ENCODE assay signal across 16 cellular contexts in the genomic region with DNA sequence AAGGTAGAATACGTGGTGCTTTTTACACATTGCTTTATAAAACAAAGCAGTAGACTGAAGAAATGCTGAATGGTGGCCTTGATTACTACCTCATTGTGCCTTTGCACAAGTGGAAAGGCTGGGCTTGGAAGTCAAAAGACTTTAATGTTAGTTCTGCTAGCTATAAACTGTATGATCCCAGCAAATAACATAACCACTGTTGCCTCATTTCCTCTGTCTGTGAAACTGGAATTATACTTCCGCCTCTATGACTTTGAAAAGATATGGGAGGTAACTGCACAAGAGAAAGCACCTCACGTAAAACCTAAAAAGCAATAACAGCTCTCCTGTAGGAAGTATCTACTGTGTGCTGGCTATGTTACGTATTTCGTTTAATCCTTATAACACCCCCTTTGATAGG. TPM values are rescaled to one million over a fixed set of nuclear protein-coding genes. Genes with fewer than 3 reads are reported as not detected.
DNase-seq lines count a peak whose midpoint lies in the region; ATAC-seq and TF ChIP-seq lines count a peak whose summit lies in the region.
"Had no signal": no experiment of that assay in that cellular context is flagged by ENCODE, and none has a peak within 500 bp of the region (broad histone marks: within the 10 kb centered on the region; RNA-seq: fewer than 3 reads in every experiment).

No MANE protein-coding gene starts in this region.

- no peak for TF ChIP-seq EP300 in ovary (IDR thresholded peaks at IDR 0.05)

- ATAC-seq in heart left ventricle, result peak in 2 of 4 donors; percentile 5 to 11
- no peak for ATAC-seq in activated CD8-positive, alpha-beta T cell treated with anti-CD3 and anti-CD28 coated beads, Interleukin-2, amount 10 ng/mL, durations not matched to agents 7 days and 5 days

- no peaks in the 10 kb centered on the region for H3K4me1 Mint-ChIP-seq in activated CD8-positive, alpha-beta T cell treated with anti-CD3 and anti-CD28 coated beads, Interleukin-2, amount 10 ng/mL, durations not matched to agents 7 days and 5 days (ENCODE audit: low read depth)
- H3K4me1 Mint-ChIP-seq: activated B cell treated with CpG ODN at 0.5 μM for 24 hours had no signal

- no peak overlapping the region for H3K4me3 Mint-ChIP-seq in activated CD8-positive, alpha-beta T cell treated with anti-CD3 and anti-CD28 coated beads, Interleukin-2, amount 10 ng/mL, durations not matched to agents 7 days and 5 days
- H3K4me3 Mint-ChIP-seq: activated B cell treated with CpG ODN at 0.5 μM for 24 hours; activated naive CD4-positive, alpha-beta T cell treated with anti-CD3 and anti-CD28 coated beads, Interleukin-2, amount 50 U/mL, for 24 hours; CD4-positive, alpha-beta T cell; naive B cell had no signal

- no peak overlapping the region for H3K9ac ChIP-seq in smooth muscle cell (ENCODE audit: low read depth)

- peaks cover 0 to 39% (median 0%) of the 10 kb centered on the region in 12 donors for H3K4me1 ChIP-seq in heart left ventricle
- H3K4me1 ChIP-seq in smooth muscle cell (ENCODE audit: low read depth), result peaks cover 11% of the 10 kb centered on the region
- H3K4me1 ChIP-seq in ovary (ENCODE audit: insufficient read depth), result no peaks in the 10 kb centered on the region

- 72 to 82% (median 75%) methylated on average over 5 of the region's 5 CpGs for WGBS in heart left ventricle, 4 donors
- WGBS in smooth muscle cell (ENCODE audit: low lambda C conversion rate), result 95% methylated on average over 5 of the region's 5 CpGs
- whole genome bisulfite sequencing in ovary, 3 donors, result 89 to 91% (median 90%) methylated on average over 5 of the region's 5 CpGs

- CTCF ChIA-PET in activated CD8-positive, alpha-beta T cell treated with anti-CD3 and anti-CD28 coated beads, Interleukin-2, amount 10 ng/mL, durations not matched to agents 7 days and 5 days (lab: Charles Lee), result interaction anchor here (1.0 kb wide), 1 partner anchor 9 kb away, joined by 3 read pairs; no protein-coding TSS in a partner anchor

- intact Hi-C loops in heart left ventricle (cut with DNase I), result loop anchor here in 1 of 10 donors (5.0 kb wide), 1 partner anchor 104 kb away; a partner anchor contains a TSS
- intact Hi-C loops in ovary (cut with DNase I), result no loop called here

- no peaks in the 10 kb centered on the region for H3K27me3 Mint-ChIP-seq in activated CD8-positive, alpha-beta T cell treated with anti-CD3 and anti-CD28 coated beads, Interleukin-2, amount 10 ng/mL, durations not matched to agents 7 days and 5 days (ENCODE audit: low read depth)
- H3K27me3 Mint-ChIP-seq: activated B cell treated with CpG ODN at 0.5 μM for 24 hours; activated naive CD4-positive, alpha-beta T cell treated with anti-CD3 and anti-CD28 coated beads, Interleukin-2, amount 50 U/mL, for 24 hours had no signal

- H3K27me3 ChIP-seq in heart left ventricle, result no peaks in the 10 kb centered on the region
- no peaks in the 10 kb centered on the region for H3K27me3 ChIP-seq in smooth muscle cell (ENCODE audit: low read depth)
- no peaks in the 10 kb centered on the region for H3K27me3 ChIP-seq in ovary
- H3K27me3 ChIP-seq: cardiac muscle cell had no signal

- no peaks in the 10 kb centered on the region for H3K9me3 ChIP-seq in heart left ventricle
- no peaks in the 10 kb centered on the region for H3K9me3 ChIP-seq in smooth muscle cell (replicated peaks; ENCODE audit: low read depth)
- no peaks in the 10 kb centered on the region for H3K9me3 ChIP-seq in ovary

- H2AFZ ChIP-seq in smooth muscle cell (ENCODE audit: low read depth), result no peak overlapping the region

- H3K36me3 ChIP-seq in heart left ventricle (no peaks in the 10 kb centered on the region), smooth muscle cell (ENCODE audit: low read depth) (no peaks in the 10 kb centered on the region), ovary (no peaks in the 10 kb centered on the region)
- H3K36me3 ChIP-seq: cardiac muscle cell had no signal

- H3K27ac ChIP-seq in heart left ventricle, result peak overlapping the region in 10 of 12 donors; percentile 17 to 72 (median 51)
- H3K27ac ChIP-seq in smooth muscle cell (ENCODE audit: low read depth), result peak overlapping the region; percentile 41
- no peak overlapping the region for H3K27ac ChIP-seq in ovary
- H3K27ac ChIP-seq: cardiac muscle cell had no signal

- POLR2A ChIA-PET in activated CD8-positive, alpha-beta T cell treated with anti-CD3 and anti-CD28 coated beads, Interleukin-2, amount 10 ng/mL, durations not matched to agents 7 days and 5 days (lab: Charles Lee), result no interaction called here

- H3F3A ChIP-seq in smooth muscle cell (ENCODE audit: low read depth), result peaks cover 8% of the 10 kb centered on the region

- no peak overlapping the region for H3K27ac Mint-ChIP-seq in activated CD8-positive, alpha-beta T cell treated with anti-CD3 and anti-CD28 coated beads, Interleukin-2, amount 10 ng/mL, durations not matched to agents 7 days and 5 days
- H3K27ac Mint-ChIP-seq: activated B cell treated with CpG ODN at 0.5 μM for 24 hours; activated naive CD4-positive, alpha-beta T cell treated with anti-CD3 and anti-CD28 coated beads, Interleukin-2, amount 50 U/mL, for 24 hours; CD4-positive, alpha-beta T cell; naive B cell had no signal

- H3K4me3 ChIP-seq in heart left ventricle, result peak overlapping the region in 9 of 12 donors; percentile 15 to 41 (median 30)
- peak overlapping the region; percentile 2 for H3K4me3 ChIP-seq in smooth muscle cell
- no peak overlapping the region for H3K4me3 ChIP-seq in ovary
- H3K4me3 ChIP-seq: cardiac muscle cell had no signal

- TF ChIP-seq CTCF in heart left ventricle (IDR thresholded peaks at IDR 0.05), result no peak
- no peak for TF ChIP-seq CTCF in smooth muscle cell (IDR thresholded peaks at IDR 0.05; ENCODE audit: borderline replicate concordance, insufficient read depth, poor library complexity, severe bottlenecking)
- TF ChIP-seq CTCF in ovary (IDR thresholded peaks at IDR 0.05), result no peak

- no peaks in the 10 kb centered on the region for H3K79me2 ChIP-seq in smooth muscle cell (ENCODE audit: low read depth)

- no peaks in the 10 kb centered on the region for H3K36me3 Mint-ChIP-seq in activated CD8-positive, alpha-beta T cell treated with anti-CD3 and anti-CD28 coated beads, Interleukin-2, amount 10 ng/mL, durations not matched to agents 7 days and 5 days (ENCODE audit: low read depth)
- H3K36me3 Mint-ChIP-seq: activated naive CD4-positive, alpha-beta T cell treated with anti-CD3 and anti-CD28 coated beads, Interleukin-2, amount 50 U/mL, for 24 hours; naive B cell had no signal

- in situ Hi-C loops in KBM-7 (cut with MboI; ENCODE audit: low pct_unique_long_range_greater_than_20kb, low sequenced_read_pairs), result no loop called here

- H3K9me3 Mint-ChIP-seq in activated CD8-positive, alpha-beta T cell treated with anti-CD3 and anti-CD28 coated beads, Interleukin-2, amount 10 ng/mL, durations not matched to agents 7 days and 5 days (ENCODE audit: insufficient read depth), result no peaks in the 10 kb centered on the region
- H3K9me3 Mint-ChIP-seq: CD4-positive, alpha-beta T cell had no signal

- no peaks in the 10 kb centered on the region for H4K20me1 ChIP-seq in smooth muscle cell (ENCODE audit: low read depth)

- DNase-seq in KBM-7 (peak; percentile 54), SIG-M5 (lab: John Stamatoyannopoulos, UW) (peak; percentile 26), heart left ventricle (no peak), smooth muscle cell (lab: John Stamatoyannopoulos, UW; ENCODE audit: unreplicated experiment) (no peak), NCI-H82 (lab: John Stamatoyannopoulos, UW) (no peak), ovary (no peak)
- DNase-seq in activated CD8-positive, alpha-beta T cell treated with anti-CD3 and anti-CD28 coated beads, Interleukin-2, amount 10 ng/mL, durations not matched to agents 7 days and 5 days, result no peak
- DNase-seq: activated B cell treated with CpG ODN at 0.5 μM for 24 hours; CD4-positive, alpha-beta T cell; naive B cell; NCI-H345; stimulated activated CD8-positive, alpha-beta memory T cell treated with anti-CD3 and anti-CD28 coated beads, Interleukin-4, amount 100 ng/mL, for 48 hours had no signal

- TF ChIP-seq POLR2A in heart left ventricle (IDR thresholded peaks at IDR 0.05) (no peak), ovary (IDR thresholded peaks at IDR 0.05) (no peak)

- peak overlapping the region; percentile 38 for H3K4me2 ChIP-seq in smooth muscle cell

RNA-seq across cellular contexts. Expression of a gene that starts 43.4 kb away (rescaled TPM):
- total RNA-seq in heart left ventricle (10 to 100 TPM in 1 of 9 donors, 1 to 10 TPM in 8; 1.1 to 10.7 (median 5.3) TPM), smooth muscle cell (50.9 and 54.7 TPM in 2 replicates), ovary (under 1 TPM in 1 of 7 donors, not detected in 6; 0.11 TPM)
- polyA plus RNA-seq in heart left ventricle (under 1 TPM; 0.18 to 0.95 TPM), smooth muscle cell (2.1 and 5.0 TPM in 2 replicates), ovary (not detected)
- total RNA-seq in activated CD8-positive, alpha-beta T cell treated with anti-CD3 and anti-CD28 coated beads, Interleukin-2, amount 10 ng/mL, durations not matched to agents 7 days and 5 days, result under 1 TPM; 0.13 to 0.16 TPM
- total RNA-seq: activated B cell treated with CpG ODN at 0.5 μM for 24 hours, cardiac muscle cell, OCI-LY7, pulmonary artery endothelial cell had no signal
- polyA plus RNA-seq: cardiac muscle cell had no signal

Comparison
In these comparisons a context has a peak if more than half of its experiments do, and no peak if none do; other contexts are left out.
1. DNase-seq: peak in KBM-7 (single experiment) and SIG-M5 (single experiment); none in heart left ventricle (0 of 5), smooth muscle cell (single experiment), NCI-H82 (single experiment), ovary (0 of 5) and activated CD8-positive, alpha-beta T cell treated with anti-CD3 and anti-CD28 coated beads, Interleukin-2, amount 10 ng/mL, durations not matched to agents 7 days and 5 days (single experiment).
2. H3K27ac ChIP-seq: peak in heart left ventricle (10 of 12) and smooth muscle cell (single experiment); none in ovary (0 of 2).